In genomic region chr20:2873747-2874041, GRCh38 we compare ENCODE assay signal across 1 cellular context.
TF ChIP-seq lines count a peak whose summit lies in the region.

No MANE protein-coding gene starts in this region.

TF ChIP-seq in HepG2, 621 proteins besides CTCF, POLR2A, EP300 and RAD21 (continued from another document and continues in another):
- TF ChIP-seq THAP7 (CRISPR knock-in tag; IDR thresholded peaks at IDR 0.05) = no peak
- no peak for TF ChIP-seq SOX13 (IDR thresholded peaks at IDR 0.05)
- TF ChIP-seq SOX13 (CRISPR knock-in tag; conservative IDR thresholded peaks at IDR 0.05 in 1 of 2, IDR thresholded peaks at IDR 0.05 in 1 of 2) = no peak; a peak in 1 of 4 replicates
- TF ChIP-seq ATRX (CRISPR knock-in tag; IDR thresholded peaks at IDR 0.05; ENCODE audit: borderline replicate concordance) = no peak
- no peak for TF ChIP-seq ZNF512 (CRISPR knock-in tag; IDR thresholded peaks at IDR 0.05)
- TF ChIP-seq CC2D1A (CRISPR knock-in tag; IDR thresholded peaks at IDR 0.05) = no peak
- TF ChIP-seq MBD4 (IDR thresholded peaks at IDR 0.05; ENCODE audit: borderline replicate concordance, low read length) = no peak
- TF ChIP-seq ZBTB25 (CRISPR knock-in tag; IDR thresholded peaks at IDR 0.05) = no peak; the same call in 1 of the 2 replicates
- TF ChIP-seq RNF219 (CRISPR knock-in tag; IDR thresholded peaks at IDR 0.05) = no peak
- no peak for TF ChIP-seq ZNF616 (CRISPR knock-in tag; IDR thresholded peaks at IDR 0.05; ENCODE audit: low read depth)
- TF ChIP-seq KLF6 (CRISPR knock-in tag; IDR thresholded peaks at IDR 0.05) = no peak
- no peak for TF ChIP-seq ZHX2 (IDR thresholded peaks at IDR 0.05; ENCODE audit: low read depth)
- TF ChIP-seq ZHX2 (CRISPR knock-in tag; IDR thresholded peaks at IDR 0.05; ENCODE audit: borderline replicate concordance) = 0 out of 2 replicates have a peak, but pooled peaks have one; percentile 42
- TF ChIP-seq NR2F2 (IDR thresholded peaks at IDR 0.05; ENCODE audit: borderline replicate concordance, low read depth) = no peak
- TF ChIP-seq CENPX (CRISPR knock-in tag; IDR thresholded peaks at IDR 0.05) = no peak
- no peak for TF ChIP-seq ZNF501 (CRISPR knock-in tag; IDR thresholded peaks at IDR 0.05)
- no peak for TF ChIP-seq DNMT1 (CRISPR knock-in tag; IDR thresholded peaks at IDR 0.05)
- TF ChIP-seq PAXIP1 (CRISPR knock-in tag; conservative IDR thresholded peaks at IDR 0.05) = no peak
- TF ChIP-seq FOXJ3 (CRISPR knock-in tag; IDR thresholded peaks at IDR 0.05; ENCODE audit: borderline replicate concordance) = no peak
- peak; percentile 40; the same call in 1 of the 2 replicates for TF ChIP-seq KDM5A (IDR thresholded peaks at IDR 0.05; ENCODE audit: borderline replicate concordance, low read length)
- TF ChIP-seq ZNF280B (CRISPR knock-in tag; IDR thresholded peaks at IDR 0.05; ENCODE audit: borderline replicate concordance) = peak; percentile 61; the same call in 1 of the 2 replicates
- no peak for TF ChIP-seq ZNF17 (CRISPR knock-in tag; IDR thresholded peaks at IDR 0.05)
- no peak for TF ChIP-seq NFIC (IDR thresholded peaks at IDR 0.05; ENCODE audit: low read length)
- TF ChIP-seq ZNF446 (CRISPR knock-in tag; IDR thresholded peaks at IDR 0.05) = no peak
- TF ChIP-seq ZKSCAN5 (CRISPR knock-in tag; IDR thresholded peaks at IDR 0.05) = no peak
- TF ChIP-seq PLSCR1 (CRISPR knock-in tag; IDR thresholded peaks at IDR 0.05; ENCODE audit: borderline replicate concordance) = no peak
- TF ChIP-seq ZNF383 (CRISPR knock-in tag; IDR thresholded peaks at IDR 0.05; ENCODE audit: borderline replicate concordance) = no peak
- TF ChIP-seq ZNF235 (CRISPR knock-in tag; IDR thresholded peaks at IDR 0.05; ENCODE audit: borderline replicate concordance) = no peak
- 0 out of 2 replicates have a peak, but pooled peaks have one; percentile 21 for TF ChIP-seq BHLHE40 (IDR thresholded peaks at IDR 0.05; ENCODE audit: low read length)
- TF ChIP-seq FIP1L1 (IDR thresholded peaks at IDR 0.05; ENCODE audit: borderline replicate concordance, insufficient read depth, low read depth, low read length) = no peak
